ENCODE assay signal across 28 cellular contexts in the genomic region with DNA sequence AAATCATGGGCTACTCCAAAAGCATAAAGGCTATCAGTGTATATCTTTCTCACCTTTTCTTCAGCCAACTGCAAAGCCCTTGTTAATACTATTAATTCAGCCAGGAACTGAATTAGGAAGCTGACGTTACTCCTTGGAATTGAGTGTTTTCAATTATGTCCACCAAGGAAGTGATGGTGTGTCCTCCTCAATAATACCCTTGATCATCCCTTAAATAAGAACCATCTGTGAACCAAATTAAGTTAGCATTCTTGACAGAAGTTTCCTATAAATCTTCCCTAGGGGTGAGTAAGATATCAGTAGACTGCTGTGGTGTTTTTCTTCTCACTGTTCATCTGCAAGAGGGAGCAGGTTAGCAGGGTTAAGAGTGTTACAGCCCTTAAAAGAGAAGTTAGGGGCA.
DNase-seq lines count a peak whose midpoint lies in the region; ATAC-seq, FAIRE-seq and TF ChIP-seq lines count a peak whose summit lies in the region.
"Had no signal": no experiment of that assay in that cellular context is flagged by ENCODE, and none has a peak within 500 bp of the region (broad histone marks: within the 10 kb centered on the region; RNA-seq: fewer than 3 reads in every experiment).

No MANE protein-coding gene starts in this region.

- CTCF ChIA-PET in A673 (lab: Charles Lee), result no interaction called here
- CTCF ChIA-PET in Calu3 (lab: Charles Lee), result no interaction called here
- CTCF ChIA-PET in activated CD4-positive, alpha-beta T cell treated with anti-CD3 and anti-CD28 coated beads for 36 hours (lab: Charles Lee), result interaction anchor here (1.9 kb wide), 1 partner anchor 17 kb away, joined by 4 read pairs; no protein-coding TSS in a partner anchor

- DNase-seq in A673 (ENCODE audit: low spot score), result peak; percentile 77
- DNase-seq in HFF-Myc (ENCODE audit: extremely low read depth, low read depth), result peak; percentile 30
- peak; percentile 21 for DNase-seq in fibroblast of villous mesenchyme (ENCODE audit: low read depth)
- DNase-seq in Calu3, result no peak
- no peak for DNase-seq in NCI-H226
- DNase-seq in activated CD4-positive, alpha-beta T cell treated with anti-CD3 and anti-CD28 coated beads for 36 hours, result no peak
- DNase-seq in Kasumi-1 (lab: John Stamatoyannopoulos, UW), result no peak
- DNase-seq: ACHN; BE2C; C1 segment of cervical spinal cord; CD4-positive, alpha-beta memory T cell; CD4-positive, CD25-positive, alpha-beta regulatory T cell; CD8-positive, alpha-beta memory T cell; COR-L47; DMS153; DMS53; DMS79; DND-41; GF-D8 had no signal

- no peak overlapping the region for H3K27ac Mint-ChIP-seq in Calu3 (ENCODE audit: unreplicated experiment)
- no peak overlapping the region for H3K27ac Mint-ChIP-seq in activated CD4-positive, alpha-beta T cell treated with anti-CD3 and anti-CD28 coated beads for 36 hours
- H3K27ac Mint-ChIP-seq: CD14-positive monocyte; CD4-positive, alpha-beta memory T cell; CD4-positive, CD25-positive, alpha-beta regulatory T cell; CD8-positive, alpha-beta memory T cell had no signal

- H3K27me3 ChIP-seq in A673 (replicated peaks; ENCODE audit: insufficient read depth, low read depth, low read length, poor library complexity), result no peaks in the 10 kb centered on the region
- H3K27me3 ChIP-seq: BE2C, BLaER1 had no signal

- H3K9me3 Mint-ChIP-seq in Calu3 (ENCODE audit: low read depth, unreplicated experiment), result peaks cover 10% of the 10 kb centered on the region
- peaks cover 5% of the 10 kb centered on the region for H3K9me3 Mint-ChIP-seq in activated CD4-positive, alpha-beta T cell treated with anti-CD3 and anti-CD28 coated beads for 36 hours (ENCODE audit: low read depth)

- TF ChIP-seq CTCF in A673 (conservative IDR thresholded peaks at IDR 0.05; ENCODE audit: low read depth, low read length) (no peak), HFF-Myc (IDR thresholded peaks at IDR 0.05; ENCODE audit: low read depth, low read length, missing control alignments) (no peak), fibroblast of villous mesenchyme (IDR thresholded peaks at IDR 0.05; ENCODE audit: insufficient read depth, low read depth, low read length) (no peak), Calu3 (IDR thresholded peaks at IDR 0.05; ENCODE audit: unreplicated experiment) (no peak)

- H3K27me3 Mint-ChIP-seq in Calu3 (ENCODE audit: unreplicated experiment), result no peaks in the 10 kb centered on the region
- H3K27me3 Mint-ChIP-seq in activated CD4-positive, alpha-beta T cell treated with anti-CD3 and anti-CD28 coated beads for 36 hours, result no peaks in the 10 kb centered on the region
- H3K27me3 Mint-ChIP-seq: CD4-positive, CD25-positive, alpha-beta regulatory T cell had no signal

- POLR2A ChIA-PET in A673 (lab: Charles Lee; ENCODE audit: low non-redundant PET), result no interaction called here
- POLR2A ChIA-PET in activated CD4-positive, alpha-beta T cell treated with anti-CD3 and anti-CD28 coated beads for 36 hours (lab: Charles Lee), result no interaction called here

- BruUV-seq in A673 (replicated peaks; lab: Mats Ljungman, UMichigan), result no TSS peak
- no TSS peak for BruUV-seq in Calu3 (replicated peaks; lab: Mats Ljungman, UMichigan)

- no peak overlapping the region for H3K4me3 Mint-ChIP-seq in Calu3 (ENCODE audit: low read depth, unreplicated experiment)
- no peak overlapping the region for H3K4me3 Mint-ChIP-seq in activated CD4-positive, alpha-beta T cell treated with anti-CD3 and anti-CD28 coated beads for 36 hours
- H3K4me3 Mint-ChIP-seq: CD14-positive monocyte; CD4-positive, alpha-beta memory T cell; CD4-positive, CD25-positive, alpha-beta regulatory T cell; CD8-positive, alpha-beta memory T cell had no signal

- H3K4me3 ChIP-seq in A673 (ENCODE audit: low read depth, low read length, poor library complexity, severe bottlenecking) (no peak overlapping the region), HFF-Myc (replicated peaks; ENCODE audit: low read depth, low read length) (no peak overlapping the region), fibroblast of villous mesenchyme (ENCODE audit: low read depth, low read length) (no peak overlapping the region)
- H3K4me3 ChIP-seq: A549, BLaER1 had no signal

- peaks cover 13% of the 10 kb centered on the region for H3K9me3 ChIP-seq in A673 (ENCODE audit: low read depth, low read length, poor library complexity, severe bottlenecking)
- H3K9me3 ChIP-seq: BE2C had no signal

- peaks cover 5% of the 10 kb centered on the region for H3K36me3 Mint-ChIP-seq in Calu3 (ENCODE audit: insufficient read depth, unreplicated experiment)
- H3K36me3 Mint-ChIP-seq in activated CD4-positive, alpha-beta T cell treated with anti-CD3 and anti-CD28 coated beads for 36 hours (ENCODE audit: low read depth), result no peaks in the 10 kb centered on the region
- H3K36me3 Mint-ChIP-seq: CD14-positive monocyte; CD4-positive, alpha-beta memory T cell; CD4-positive, CD25-positive, alpha-beta regulatory T cell; CD8-positive, alpha-beta memory T cell had no signal

- peaks cover 27% of the 10 kb centered on the region for H3K4me1 ChIP-seq in A673 (ENCODE audit: insufficient read depth, low read length, poor library complexity, severe bottlenecking)
- H3K4me1 ChIP-seq: BE2C had no signal

- no peaks in the 10 kb centered on the region for H3K36me3 ChIP-seq in A673 (ENCODE audit: insufficient read depth, low read length, poor library complexity, severe bottlenecking)
- H3K36me3 ChIP-seq: BE2C, BLaER1 had no signal

- no peak for ATAC-seq in activated CD4-positive, alpha-beta T cell treated with anti-CD3 and anti-CD28 coated beads for 36 hours
- ATAC-seq: A549 had no signal

- FAIRE-seq in endometrium (lab: Jason Lieb, UNC), result peak; percentile 54
- FAIRE-seq: A549, D721Med, G401.6, GM12891, GM19239 had no signal

- intact Hi-C loops in A673 (cut with micrococcal nuclease; ENCODE audit: unreplicated experiment) (no loop called here), Calu3 (cut with micrococcal nuclease; ENCODE audit: unreplicated experiment) (loop anchor here (5.0 kb wide), 1 partner anchor 41 kb away; no protein-coding TSS in a partner anchor)
- intact Hi-C loops in activated CD4-positive, alpha-beta T cell treated with anti-CD3 and anti-CD28 coated beads for 36 hours (cut with DNase I, micrococcal nuclease), result no loop called here

- H3K4me1 Mint-ChIP-seq in Calu3 (ENCODE audit: low read depth, unreplicated experiment), result peaks cover 17% of the 10 kb centered on the region
- no peaks in the 10 kb centered on the region for H3K4me1 Mint-ChIP-seq in activated CD4-positive, alpha-beta T cell treated with anti-CD3 and anti-CD28 coated beads for 36 hours
- H3K4me1 Mint-ChIP-seq: CD14-positive monocyte; CD4-positive, alpha-beta memory T cell; CD4-positive, CD25-positive, alpha-beta regulatory T cell; CD8-positive, alpha-beta memory T cell had no signal

- H3K27ac ChIP-seq in A673 (ENCODE audit: low read depth, low read length, poor library complexity, severe bottlenecking), result peak overlapping the region; percentile 12
- H3K27ac ChIP-seq: 22Rv1, A549, BLaER1 had no signal

Comparison
In these comparisons a context has a peak if more than half of its experiments do, and no peak if none do; other contexts are left out.
1. DNase-seq: peak in A673 (single experiment), HFF-Myc (single experiment) and fibroblast of villous mesenchyme (single experiment); none in Calu3 (single experiment), NCI-H226 (single experiment), activated CD4-positive, alpha-beta T cell treated with anti-CD3 and anti-CD28 coated beads for 36 hours (single experiment) and Kasumi-1 (0 of 2).